8 cellular contexts compared by ENCODE assay signal in genomic region chr19:48637948-48638830, GRCh38. TPM values are rescaled to one million over a fixed set of nuclear protein-coding genes. Genes with fewer than 3 reads are reported as not detected.
A peak's percentile ranks its signal among the peaks of the same experiment; 100 is the strongest.
DNase-seq lines count a peak whose midpoint lies in the region; ATAC-seq and TF ChIP-seq lines count a peak whose summit lies in the region.

No MANE protein-coding gene starts in this region.

- in situ Hi-C loops in Panc1 (cut with HindIII; ENCODE audit: low pct_unique_long_range_greater_than_20kb, low sequenced_read_pairs) = no loop called here

- H3K9me3 Mint-ChIP-seq in activated T-helper 17 cell treated with anti-CD3 and anti-CD28 coated beads, Interleukin-2, amount 50 U/mL, for 72 hours = peaks cover 4% of the 10 kb centered on the region
- peaks cover 0 to 8% (median 0%) of the 10 kb centered on the region in 9 donors for H3K9me3 Mint-ChIP-seq in naive thymus-derived CD8-positive, alpha-beta T cell

- H3K36me3 ChIP-seq in Panc1 (ENCODE audit: control insufficient read depth, insufficient read depth, low read length) (no peaks in the 10 kb centered on the region; the same call in 1 of the 2 replicates), fibroblast of lung (ENCODE audit: control insufficient read depth, insufficient read depth, low read length) (no peaks in the 10 kb centered on the region)

- H3K27ac ChIP-seq in Panc1 (ENCODE audit: low read length) (peak overlapping the region; percentile 90), fibroblast of lung (ENCODE audit: insufficient read depth, low read length) (peak overlapping the region; percentile 90)

- H3K4me3 ChIP-seq in Panc1 (ENCODE audit: low read depth in 2 of 2, low read length in 2 of 2) (peak overlapping the region; percentile 62 to 68), fibroblast of lung (replicated peaks in 1 of 4; ENCODE audit: control extremely low read depth in 1 of 4, insufficient read depth in 1 of 4, low read depth in 3 of 4, low read length in 4 of 4) (peak overlapping the region; percentile 50 to 81 (median 64))

- no TSS peak for BruUV-seq in Panc1 (replicated peaks; lab: Mats Ljungman, UMichigan)

- H3K4me1 ChIP-seq in Panc1 (ENCODE audit: control insufficient read depth, insufficient read depth, low read length) = peaks cover 22% of the 10 kb centered on the region
- peaks cover 30% of the 10 kb centered on the region for H3K4me1 ChIP-seq in fibroblast of lung (ENCODE audit: control insufficient read depth, extremely low read depth, insufficient read depth, low read length)

- peak overlapping the region; percentile 53 for H2AFZ ChIP-seq in fibroblast of lung (ENCODE audit: low read length)

- no peaks in the 10 kb centered on the region for H3K79me2 ChIP-seq in fibroblast of lung (ENCODE audit: control insufficient read depth, insufficient read depth, low read length)

- CTCF ChIA-PET in Panc1 (lab: Charles Lee) = no interaction called here

- TF ChIP-seq CTCF in Panc1 (IDR thresholded peaks at IDR 0.05) (no peak), fibroblast of lung (conservative IDR thresholded peaks at IDR 0.05 in 1 of 2, IDR thresholded peaks at IDR 0.05 in 1 of 2; ENCODE audit: low read depth in 1 of 2, low read length in 2 of 2) (peak in 1 of 2 donors; percentile 20)

- intact Hi-C loops in Panc1 (cut with micrococcal nuclease; ENCODE audit: unreplicated experiment) = no loop called here

- peak overlapping the region; percentile 72 for H3K9ac ChIP-seq in fibroblast of lung (ENCODE audit: insufficient read depth, low read length)

- peaks cover 35% of the 10 kb centered on the region for H3K4me1 Mint-ChIP-seq in activated T-helper 17 cell treated with anti-CD3 and anti-CD28 coated beads, Interleukin-2, amount 50 U/mL, for 72 hours
- H3K4me1 Mint-ChIP-seq in naive thymus-derived CD8-positive, alpha-beta T cell = peaks cover 32 to 56% (median 48%) of the 10 kb centered on the region in 4 donors

- H3K27me3 Mint-ChIP-seq in activated T-helper 17 cell treated with anti-CD3 and anti-CD28 coated beads, Interleukin-2, amount 50 U/mL, for 72 hours = no peaks in the 10 kb centered on the region
- no peaks in the 10 kb centered on the region for H3K27me3 Mint-ChIP-seq in naive thymus-derived CD8-positive, alpha-beta T cell

- peak overlapping the region; percentile 69 for H3K4me2 ChIP-seq in fibroblast of lung (ENCODE audit: extremely low read depth, insufficient read depth, low read length)

- H4K20me1 ChIP-seq in fibroblast of lung (ENCODE audit: control insufficient read depth, extremely low read depth, insufficient read depth, low read length) = no peaks in the 10 kb centered on the region

- H3K4me3 Mint-ChIP-seq in activated T-helper 17 cell treated with anti-CD3 and anti-CD28 coated beads, Interleukin-2, amount 50 U/mL, for 72 hours = peak overlapping the region; percentile 96
- H3K4me3 Mint-ChIP-seq in naive thymus-derived CD8-positive, alpha-beta T cell = peak overlapping the region; percentile 81 to 100 (median 98)

- H3K36me3 Mint-ChIP-seq in activated T-helper 17 cell treated with anti-CD3 and anti-CD28 coated beads, Interleukin-2, amount 50 U/mL, for 72 hours (ENCODE audit: low read depth) = peaks cover 6% of the 10 kb centered on the region
- peaks cover 0 to 12% (median 0%) of the 10 kb centered on the region in 3 donors for H3K36me3 Mint-ChIP-seq in naive thymus-derived CD8-positive, alpha-beta T cell

- DNase-seq in D341Med (ENCODE audit: low spot score) = peak; percentile 83
- peak; percentile 96 for DNase-seq in KG1 (lab: John Stamatoyannopoulos, UW)
- peak; percentile 48 for DNase-seq in Panc1 (ENCODE audit: low read depth, low spot score)
- peak; percentile 96 to 97 for DNase-seq in fibroblast of lung (ENCODE audit: low read depth in 2 of 2)
- DNase-seq in naive thymus-derived CD8-positive, alpha-beta T cell = peak in 9 of 10 donors; percentile 71 to 96 (median 87)
- peak; percentile 89 for DNase-seq in stromal cell of bone marrow (ENCODE audit: low read depth)

- POLR2A ChIA-PET in Panc1 (lab: Charles Lee) = no interaction called here
- POLR2A ChIA-PET in naive thymus-derived CD8-positive, alpha-beta T cell (lab: Charles Lee) = interaction anchor here (0.6 to 6.2 kb wide), 25 partner anchors 8 to 1778 kb away, joined by 3 to 70 read pairs (median 5); partner anchors contain the start of genes CA11, FAM83E, PTOV1 and RPL18

- H3K27me3 ChIP-seq in Panc1 (ENCODE audit: control insufficient read depth, insufficient read depth, low read length) (no peaks in the 10 kb centered on the region), fibroblast of lung (ENCODE audit: control insufficient read depth, insufficient read depth, low read length) (no peaks in the 10 kb centered on the region)

- H3K27ac Mint-ChIP-seq in activated T-helper 17 cell treated with anti-CD3 and anti-CD28 coated beads, Interleukin-2, amount 50 U/mL, for 72 hours = peak overlapping the region; percentile 99
- peak overlapping the region; percentile 97 to 100 (median 99) for H3K27ac Mint-ChIP-seq in naive thymus-derived CD8-positive, alpha-beta T cell

- H3K9me3 ChIP-seq in Panc1 (ENCODE audit: control insufficient read depth, insufficient read depth, low read depth, low read length) (no peaks in the 10 kb centered on the region), fibroblast of lung (ENCODE audit: control insufficient read depth, insufficient read depth, low read depth, low read length) (no peaks in the 10 kb centered on the region)

- ATAC-seq in GM21528 (IDR thresholded peaks at IDR 0.05; ENCODE audit: low FRiP score, unreplicated experiment) = peak; percentile 9
- peak; percentile 37 for ATAC-seq in Panc1
- ATAC-seq in activated T-helper 17 cell treated with anti-CD3 and anti-CD28 coated beads, Interleukin-2, amount 50 U/mL, for 72 hours (replicated peaks) = peak; percentile 32
- peak; percentile 42 to 47 for ATAC-seq in naive thymus-derived CD8-positive, alpha-beta T cell

RNA-seq across cellular contexts. Expression of gene DBP, which starts 1.0 kb away (rescaled TPM):
- total RNA-seq in Panc1 (2021; ENCODE audit: unreplicated experiment) (7.4 TPM), fibroblast of lung (17.2 and 23.6 TPM in 2 replicates)
- polyA plus RNA-seq in Panc1 (2012; ENCODE audit: insufficient read length) = 10.4 TPM
- 1 to 10 TPM; 5.3 to 9.3 TPM for total RNA-seq in activated T-helper 17 cell treated with anti-CD3 and anti-CD28 coated beads, Interleukin-2, amount 50 U/mL, for 72 hours
- polyA plus RNA-seq in fibroblast of lung = 3.2 and 4.8 TPM in 2 replicates
- polyA plus RNA-seq in fibroblast of lung (2012) = 6.0 and 11.1 TPM in 2 replicates
- 1.6 and 6.7 TPM in 2 replicates for polyA minus RNA-seq in fibroblast of lung (ENCODE audit: low replicate concordance)
- total RNA-seq in naive thymus-derived CD8-positive, alpha-beta T cell = 10 to 100 TPM; 63.1 to 66.6 TPM
- polyA plus RNA-seq in naive thymus-derived CD8-positive, alpha-beta T cell = 10 to 100 TPM; 37.5 to 97.8 (median 63.1) TPM

RNA-seq across cellular contexts. Expression of gene CA11, which starts 7.8 kb away (rescaled TPM):
- total RNA-seq in Panc1 (2021; ENCODE audit: unreplicated experiment) (12.6 TPM), fibroblast of lung (2.3 and 4.1 TPM in 2 replicates)
- 18.7 TPM for polyA plus RNA-seq in Panc1 (2012; ENCODE audit: insufficient read length)
- 10 to 100 TPM in 1 of 2 donors, 1 to 10 TPM in 1; 6.1 to 16.4 TPM for total RNA-seq in activated T-helper 17 cell treated with anti-CD3 and anti-CD28 coated beads, Interleukin-2, amount 50 U/mL, for 72 hours
- 1.5 and 1.7 TPM in 2 replicates for polyA plus RNA-seq in fibroblast of lung
- polyA plus RNA-seq in fibroblast of lung (2012) = 10.1 and 11.4 TPM in 2 replicates
- 1.7 TPM in 1 of 2 replicates, not detected in the other for polyA minus RNA-seq in fibroblast of lung (ENCODE audit: low replicate concordance)
- 10 to 100 TPM; 16.2 to 21.3 TPM for total RNA-seq in naive thymus-derived CD8-positive, alpha-beta T cell
- 10 to 100 TPM in 1 of 3 donors, 1 to 10 TPM in 2; 6.6 to 14.1 (median 7.2) TPM for polyA plus RNA-seq in naive thymus-derived CD8-positive, alpha-beta T cell

RNA-seq across cellular contexts. Expression of gene SPHK2, which starts 18.9 kb away (rescaled TPM):
- 19.5 TPM for total RNA-seq in Panc1 (2021; ENCODE audit: unreplicated experiment)
- 20.0 TPM for polyA plus RNA-seq in Panc1 (2012; ENCODE audit: insufficient read length)
- total RNA-seq in activated T-helper 17 cell treated with anti-CD3 and anti-CD28 coated beads, Interleukin-2, amount 50 U/mL, for 72 hours = 10 to 100 TPM; 31.3 to 49.3 TPM
- 5.1 and 9.6 TPM in 2 replicates for total RNA-seq in fibroblast of lung
- polyA plus RNA-seq in fibroblast of lung = 3.4 and 5.7 TPM in 2 replicates
- polyA plus RNA-seq in fibroblast of lung (2012) = 6.5 and 13.9 TPM in 2 replicates
- 4.5 and 6.4 TPM in 2 replicates for polyA minus RNA-seq in fibroblast of lung (ENCODE audit: low replicate concordance)
- total RNA-seq in naive thymus-derived CD8-positive, alpha-beta T cell = 10 to 100 TPM; 39.1 to 40.4 TPM
- polyA plus RNA-seq in naive thymus-derived CD8-positive, alpha-beta T cell = 1 to 10 TPM; 7.5 to 9.1 (median 8.3) TPM

RNA-seq across cellular contexts. Expression of gene RPL18, which starts 19.2 kb away (rescaled TPM):
- total RNA-seq in Panc1 (2021; ENCODE audit: unreplicated experiment) = 670 TPM
- polyA plus RNA-seq in Panc1 (2012; ENCODE audit: insufficient read length) = 1,127 TPM
- 1,000 to 10,000 TPM; 1,785 to 2,369 TPM for total RNA-seq in activated T-helper 17 cell treated with anti-CD3 and anti-CD28 coated beads, Interleukin-2, amount 50 U/mL, for 72 hours
- total RNA-seq in fibroblast of lung = 2,017 and 2,054 TPM in 2 replicates
- polyA plus RNA-seq in fibroblast of lung = 1,166 and 1,578 TPM in 2 replicates
- 2,372 and 2,688 TPM in 2 replicates for polyA plus RNA-seq in fibroblast of lung (2012)
- 1,142 and 1,357 TPM in 2 replicates for polyA minus RNA-seq in fibroblast of lung (ENCODE audit: low replicate concordance)
- total RNA-seq in naive thymus-derived CD8-positive, alpha-beta T cell = 1,000 to 10,000 TPM; 2,380 to 2,437 TPM
- 1,000 to 10,000 TPM; 2,610 to 3,008 (median 2,848) TPM for polyA plus RNA-seq in naive thymus-derived CD8-positive, alpha-beta T cell

RNA-seq across cellular contexts. Expression of gene FAM83E, which starts 23.3 kb away (rescaled TPM):
- total RNA-seq in Panc1 (2021; ENCODE audit: unreplicated experiment) (1.0 TPM), fibroblast of lung (0.50 and 1.0 TPM in 2 replicates)
- polyA plus RNA-seq in Panc1 (2012; ENCODE audit: insufficient read length) = not detected
- total RNA-seq in activated T-helper 17 cell treated with anti-CD3 and anti-CD28 coated beads, Interleukin-2, amount 50 U/mL, for 72 hours = 1 to 10 TPM; 4.6 to 8.6 TPM
- polyA plus RNA-seq in fibroblast of lung = not detected in 2 replicates
- polyA plus RNA-seq in fibroblast of lung (2012) = not detected in 2 replicates
- polyA minus RNA-seq in fibroblast of lung (ENCODE audit: low replicate concordance) = not detected in 2 replicates
- total RNA-seq in naive thymus-derived CD8-positive, alpha-beta T cell = 1 to 10 TPM; 8.0 TPM
- polyA plus RNA-seq in naive thymus-derived CD8-positive, alpha-beta T cell = not detected

Comparison
In these comparisons a context has a peak if more than half of its experiments do, and no peak if none do; other contexts are left out.
1. Peak in every context shown above with its lines: DNase-seq, ATAC-seq, H3K4me3 ChIP-seq and H3K27ac ChIP-seq.